In genomic region chr2:235866373-235866772, GRCh38 we compare ENCODE assay signal across 14 cellular contexts.
DNase-seq lines count a peak whose midpoint lies in the region; ATAC-seq, FAIRE-seq and TF ChIP-seq lines count a peak whose summit lies in the region.
"Had no signal": no experiment of that assay in that cellular context is flagged by ENCODE, and none has a peak within 500 bp of the region (broad histone marks: within the 10 kb centered on the region; RNA-seq: fewer than 3 reads in every experiment).

No MANE protein-coding gene starts in this region.

- H3K27ac Mint-ChIP-seq in GM23338 (peak overlapping the region; percentile 59), endothelial cell (ENCODE audit: unreplicated experiment) (no peak overlapping the region), nephron progenitor cell (peak overlapping the region; percentile 64)
- H3K27ac Mint-ChIP-seq in activated naive CD8-positive, alpha-beta T cell treated with anti-CD3 and anti-CD28 coated beads, Interleukin-2, amount 50 U/mL, for 24 hours: no peak overlapping the region
- H3K27ac Mint-ChIP-seq: CD4-positive, CD25-positive, alpha-beta regulatory T cell had no signal

- H3F3A ChIP-seq in GM23338 (replicated peaks; ENCODE audit: low read depth): no peaks in the 10 kb centered on the region

- H3K4me2 ChIP-seq in GM23338: peak overlapping the region; percentile 70
- H3K4me2 ChIP-seq: BLaER1 had no signal

- no peak overlapping the region for H2AFZ ChIP-seq in GM23338

- H3K4me3 Mint-ChIP-seq in GM23338 (no peak overlapping the region; the same call in 2 of the 3 replicates), endothelial cell (ENCODE audit: unreplicated experiment) (peak overlapping the region; percentile 42), nephron progenitor cell (no peak overlapping the region)
- no peak overlapping the region for H3K4me3 Mint-ChIP-seq in activated naive CD8-positive, alpha-beta T cell treated with anti-CD3 and anti-CD28 coated beads, Interleukin-2, amount 50 U/mL, for 24 hours
- H3K4me3 Mint-ChIP-seq: CD4-positive, CD25-positive, alpha-beta regulatory T cell had no signal

- H3K27me3 Mint-ChIP-seq in GM23338 (ENCODE audit: insufficient read depth, low read depth, poor library complexity) (peaks cover 5% of the 10 kb centered on the region), endothelial cell (ENCODE audit: unreplicated experiment) (peaks cover 5% of the 10 kb centered on the region), nephron progenitor cell (ENCODE audit: low read depth, poor library complexity) (no peaks in the 10 kb centered on the region)
- peaks cover 24% of the 10 kb centered on the region for H3K27me3 Mint-ChIP-seq in activated naive CD8-positive, alpha-beta T cell treated with anti-CD3 and anti-CD28 coated beads, Interleukin-2, amount 50 U/mL, for 24 hours
- H3K27me3 Mint-ChIP-seq: CD4-positive, CD25-positive, alpha-beta regulatory T cell had no signal

- peaks cover 26% of the 10 kb centered on the region for H3K4me1 ChIP-seq in GM23338 (ENCODE audit: insufficient read depth)
- H3K4me1 ChIP-seq: BLaER1 had no signal

- H3K36me3 ChIP-seq in GM23338 (ENCODE audit: insufficient read depth): no peaks in the 10 kb centered on the region

- H3K4me1 Mint-ChIP-seq in GM23338 (peaks cover 43% of the 10 kb centered on the region), endothelial cell (ENCODE audit: unreplicated experiment) (peaks cover 17% of the 10 kb centered on the region), nephron progenitor cell (peaks cover 60% of the 10 kb centered on the region)
- H3K4me1 Mint-ChIP-seq in activated naive CD8-positive, alpha-beta T cell treated with anti-CD3 and anti-CD28 coated beads, Interleukin-2, amount 50 U/mL, for 24 hours: no peaks in the 10 kb centered on the region
- H3K4me1 Mint-ChIP-seq: CD4-positive, CD25-positive, alpha-beta regulatory T cell had no signal

- TF ChIP-seq POLR2A in NB4 (IDR thresholded peaks at IDR 0.05; ENCODE audit: extremely low read depth, insufficient read length): no peak
- no peak for TF ChIP-seq POLR2A in H54 (IDR thresholded peaks at IDR 0.05; ENCODE audit: low read depth, low read length)

- 0 out of 2 replicates have a peak, but pooled peaks cover 4% of the 10 kb centered on the region for H3K79me2 ChIP-seq in GM23338 (replicated peaks; ENCODE audit: insufficient read depth)

- no peak overlapping the region for H3K27ac ChIP-seq in GM23338 (ENCODE audit: low read depth)
- H3K27ac ChIP-seq: BLaER1, HL-60 had no signal

- H3K36me3 Mint-ChIP-seq in GM23338 (ENCODE audit: low read depth) (peaks cover 15% of the 10 kb centered on the region; the same call in 2 of the 3 replicates), endothelial cell (ENCODE audit: low read depth, unreplicated experiment) (peaks cover 7% of the 10 kb centered on the region), nephron progenitor cell (ENCODE audit: low read depth) (peaks cover 41% of the 10 kb centered on the region)
- H3K36me3 Mint-ChIP-seq in activated naive CD8-positive, alpha-beta T cell treated with anti-CD3 and anti-CD28 coated beads, Interleukin-2, amount 50 U/mL, for 24 hours (ENCODE audit: low read depth): no peaks in the 10 kb centered on the region
- H3K36me3 Mint-ChIP-seq: CD4-positive, CD25-positive, alpha-beta regulatory T cell had no signal

- no peak for FAIRE-seq in H54 (lab: Jason Lieb, UNC)

- H3K27me3 ChIP-seq in GM23338 (ENCODE audit: insufficient read depth): no peaks in the 10 kb centered on the region
- H3K27me3 ChIP-seq: BLaER1 had no signal

- no peaks in the 10 kb centered on the region for H3K9me2 ChIP-seq in GM23338 (ENCODE audit: insufficient read depth)

- TF ChIP-seq CTCF in GM23338 (conservative IDR thresholded peaks at IDR 0.05; ENCODE audit: low read depth in 2 of 2) (no peak), NB4 (IDR thresholded peaks at IDR 0.05; ENCODE audit: low read depth, low read length) (no peak), endothelial cell (IDR thresholded peaks at IDR 0.05; ENCODE audit: unreplicated experiment) (no peak), nephron progenitor cell (IDR thresholded peaks at IDR 0.05) (no peak)

- no peaks in the 10 kb centered on the region for H4K20me1 ChIP-seq in GM23338 (replicated peaks; ENCODE audit: insufficient read depth)

- DNase-seq in GM23338 (ENCODE audit: low spot score) (no peak), NB4 (ENCODE audit: low read depth) (peak; percentile 86), endothelial cell (ENCODE audit: low spot score) (no peak), nephron progenitor cell (no peak), H54 (ENCODE audit: insufficient read length, low spot score) (no peak)
- DNase-seq in activated naive CD8-positive, alpha-beta T cell treated with anti-CD3 and anti-CD28 coated beads, Interleukin-2, amount 50 U/mL, for 24 hours: no peak
- DNase-seq in central memory CD4-positive, alpha-beta T cell: no peak
- DNase-seq: 8988T; AML-193; CD4-positive, CD25-positive, alpha-beta regulatory T cell; DMS53; H7 had no signal

- no peak overlapping the region for H3K4me3 ChIP-seq in GM23338
- no peak overlapping the region for H3K4me3 ChIP-seq in NB4 (ENCODE audit: low read depth, low read length)
- H3K4me3 ChIP-seq: BLaER1 had no signal

- ATAC-seq in GM23338: no peak
- no peak for ATAC-seq in activated naive CD8-positive, alpha-beta T cell treated with anti-CD3 and anti-CD28 coated beads, Interleukin-2, amount 50 U/mL, for 24 hours

- H3K9me3 Mint-ChIP-seq in GM23338: peaks cover 13% of the 10 kb centered on the region; the same call in 2 of the 3 replicates
- no peaks in the 10 kb centered on the region for H3K9me3 Mint-ChIP-seq in endothelial cell (ENCODE audit: unreplicated experiment)
- peaks cover 29% of the 10 kb centered on the region for H3K9me3 Mint-ChIP-seq in nephron progenitor cell
- no peaks in the 10 kb centered on the region for H3K9me3 Mint-ChIP-seq in activated naive CD8-positive, alpha-beta T cell treated with anti-CD3 and anti-CD28 coated beads, Interleukin-2, amount 50 U/mL, for 24 hours

TF ChIP-seq in GM23338, 12 proteins besides CTCF, POLR2A, EP300 and RAD21 (continues in another document):
- no peak for TF ChIP-seq CREB1 (CRISPR knock-in tag; IDR thresholded peaks at IDR 0.05; ENCODE audit: low read depth)
- no peak for TF ChIP-seq ETS1 (IDR thresholded peaks at IDR 0.05)
- TF ChIP-seq POLR2AphosphoS5 (IDR thresholded peaks at IDR 0.05; ENCODE audit: low read depth): no peak
- TF ChIP-seq ZNF331 (CRISPR knock-in tag; IDR thresholded peaks at IDR 0.05; ENCODE audit: low read depth): no peak

Comparison
In these comparisons a context has a peak if more than half of its experiments do, and no peak if none do; other contexts are left out.
1. H3K27ac Mint-ChIP-seq: peak in GM23338 (single experiment) and nephron progenitor cell (single experiment); none in endothelial cell (single experiment) and activated naive CD8-positive, alpha-beta T cell treated with anti-CD3 and anti-CD28 coated beads, Interleukin-2, amount 50 U/mL, for 24 hours (single experiment).